In the genomic region with DNA sequence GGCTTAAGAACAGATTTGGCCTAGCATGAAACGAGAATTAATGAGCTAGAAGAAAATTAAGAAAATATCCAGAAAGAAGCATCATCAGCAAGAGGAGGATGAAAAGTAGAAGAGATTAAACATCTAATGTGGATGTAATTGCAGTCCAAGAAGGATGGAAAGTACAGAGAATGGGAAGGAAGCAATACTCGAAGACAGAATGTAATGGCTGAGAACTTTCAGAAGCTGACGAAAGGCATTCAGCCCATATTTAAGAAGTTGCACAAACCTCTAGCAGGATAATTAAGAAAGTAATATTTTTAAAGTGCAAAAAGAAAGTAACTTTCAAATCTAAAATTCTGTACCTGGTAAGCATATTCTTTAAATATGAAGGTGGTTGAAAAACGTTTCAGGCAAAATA, we compare ENCODE assay signal across 1 cellular context.
TF ChIP-seq lines count a peak whose summit lies in the region.

No MANE protein-coding gene starts in this region.

TF ChIP-seq in WTC11, 78 proteins besides CTCF, POLR2A, EP300 and RAD21 (continued from another document):
- TF ChIP-seq ZNF396 (CRISPR knock-in tag; IDR thresholded peaks at IDR 0.05; ENCODE audit: borderline replicate concordance) (no peak), FOXP4 (CRISPR knock-in tag; IDR thresholded peaks at IDR 0.05) (no peak)
- TF ChIP-seq, protein P1, sequence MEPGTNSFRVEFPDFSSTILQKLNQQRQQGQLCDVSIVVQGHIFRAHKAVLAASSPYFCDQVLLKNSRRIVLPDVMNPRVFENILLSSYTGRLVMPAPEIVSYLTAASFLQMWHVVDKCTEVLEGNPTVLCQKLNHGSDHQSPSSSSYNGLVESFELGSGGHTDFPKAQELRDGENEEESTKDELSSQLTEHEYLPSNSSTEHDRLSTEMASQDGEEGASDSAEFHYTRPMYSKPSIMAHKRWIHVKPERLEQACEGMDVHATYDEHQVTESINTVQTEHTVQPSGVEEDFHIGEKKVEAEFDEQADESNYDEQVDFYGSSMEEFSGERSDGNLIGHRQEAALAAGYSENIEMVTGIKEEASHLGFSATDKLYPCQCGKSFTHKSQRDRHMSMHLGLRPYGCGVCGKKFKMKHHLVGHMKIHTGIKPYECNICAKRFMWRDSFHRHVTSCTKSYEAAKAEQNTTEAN (CRISPR knock-in tag; IDR thresholded peaks at IDR 0.05), result no peak
